In the genomic region with DNA sequence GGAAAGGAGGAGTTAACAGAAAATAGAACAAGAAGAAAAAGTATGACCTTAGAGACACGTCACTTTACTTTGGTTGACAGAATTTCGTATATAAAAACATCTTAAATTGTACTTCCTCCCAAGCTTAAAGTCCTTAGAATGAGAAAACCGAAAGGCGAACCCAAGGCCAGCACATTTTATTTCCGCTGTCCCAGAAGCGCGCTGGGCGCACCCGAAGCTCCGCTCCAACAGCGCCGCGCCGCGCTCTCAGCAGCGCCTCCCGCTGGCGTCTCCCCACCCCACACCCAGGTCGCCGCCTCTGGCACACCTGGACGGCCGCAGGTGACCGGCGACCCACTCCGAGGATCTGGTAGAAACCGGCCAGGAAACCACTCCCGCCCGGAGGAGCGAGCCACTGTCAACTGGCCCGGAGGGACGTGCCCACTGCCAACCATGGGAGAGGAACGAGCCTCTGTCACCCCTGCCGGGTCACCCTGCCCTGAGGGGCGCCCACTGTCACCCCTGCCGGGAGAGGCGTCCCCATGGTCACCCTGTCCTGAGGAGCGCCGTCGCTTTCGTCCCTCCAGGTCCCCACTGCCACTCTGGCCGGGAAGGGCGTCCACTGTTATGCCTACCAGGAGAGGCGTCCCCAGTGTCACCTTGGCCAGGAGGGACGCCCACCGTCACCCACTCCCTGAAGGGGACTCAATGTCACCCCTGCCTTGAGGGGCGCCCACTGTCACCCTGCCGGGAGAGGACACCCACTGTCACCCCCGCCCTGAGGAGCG, we compare ENCODE assay signal across 8 cellular contexts. TPM values are rescaled to one million over a fixed set of nuclear protein-coding genes. Genes with fewer than 3 reads are reported as not detected.
DNase-seq lines count a peak whose midpoint lies in the region; ATAC-seq and TF ChIP-seq lines count a peak whose summit lies in the region.

No MANE protein-coding gene starts in this region.

- peak overlapping the region; percentile 59 for H3K27ac ChIP-seq in CD4-positive, alpha-beta T cell (ENCODE audit: low read depth, low read length)

- peak; percentile 35 to 68 (median 54) for DNase-seq in CD4-positive, alpha-beta T cell
- DNase-seq in NT2/D1 (ENCODE audit: low read depth, low spot score) (no peak), activated T-cell treated with anti-CD3 and anti-CD28 coated beads for 48 hours (ENCODE audit: low read depth) (peak; percentile 74), fibroblast of gingiva (ENCODE audit: low read depth) (peak; percentile 28)
- peak; percentile 79 for DNase-seq in stimulated activated naive CD8-positive, alpha-beta T cell treated with anti-CD3 and anti-CD28 coated beads, Interleukin-15, amount 100 ng/mL, for 72 hours

- peak overlapping the region; percentile 71 for H3K4me3 ChIP-seq in NT2/D1 (ENCODE audit: insufficient read length, low read depth)

- no peaks in the 10 kb centered on the region for H3K9me3 ChIP-seq in CD4-positive, alpha-beta T cell (ENCODE audit: control insufficient read depth, low read length)
- H3K9me3 ChIP-seq in NT2/D1 (ENCODE audit: insufficient read depth, low read length) = no peaks in the 10 kb centered on the region

- POLR2A ChIA-PET in CD4-positive, alpha-beta T cell (lab: Charles Lee) = interaction anchor here (0.6 to 1.4 kb wide), 10 partner anchors 9 to 246 kb away, joined by 3 to 8 read pairs (median 3); partner anchors contain the start of genes RPS6KA2 and SFT2D1

- intact Hi-C loops in CD4-positive, alpha-beta T cell (cut with DNase I, micrococcal nuclease) = loop anchor here (1.0 to 5.0 kb wide), 8 partner anchors 35 to 615 kb away; partner anchors contain the start of genes CEP43 (in 1 of the 2), RPS6KA2 (in 1 of the 2) and SFT2D1 (in 1 of the 2)

- peaks cover 8% of the 10 kb centered on the region for H3K36me3 Mint-ChIP-seq in CD4-positive, alpha-beta T cell (ENCODE audit: low read depth)
- H3K36me3 Mint-ChIP-seq in nephron (ENCODE audit: low read depth) = no peaks in the 10 kb centered on the region

- CTCF ChIA-PET in CD4-positive, alpha-beta T cell (lab: Charles Lee) = interaction anchor here (0.6 to 2.1 kb wide), 12 partner anchors 10 to 245 kb away, joined by 3 to 11 read pairs (median 4); partner anchors contain the start of gene RPS6KA2

- peak overlapping the region; percentile 88 for H3K27ac Mint-ChIP-seq in CD4-positive, alpha-beta T cell
- peak overlapping the region; percentile 20 to 82 (median 76) for H3K27ac Mint-ChIP-seq in nephron
- H3K27ac Mint-ChIP-seq in stimulated activated naive CD8-positive, alpha-beta T cell treated with anti-CD3 and anti-CD28 coated beads, Interleukin-15, amount 100 ng/mL, for 72 hours = peak overlapping the region; percentile 35 to 88

- H3K9me3 Mint-ChIP-seq in CD4-positive, alpha-beta T cell = no peaks in the 10 kb centered on the region
- H3K9me3 Mint-ChIP-seq in nephron = no peaks in the 10 kb centered on the region
- H3K9me3 Mint-ChIP-seq in stimulated activated naive CD8-positive, alpha-beta T cell treated with anti-CD3 and anti-CD28 coated beads, Interleukin-15, amount 100 ng/mL, for 72 hours = no peaks in the 10 kb centered on the region

- TF ChIP-seq CTCF in CD4-positive, alpha-beta T cell (IDR thresholded peaks at IDR 0.05) = peak; percentile 80
- TF ChIP-seq CTCF in nephron (IDR thresholded peaks at IDR 0.05; ENCODE audit: unreplicated experiment in 3 of 3) = peak; percentile 73 to 88 (median 75)

- H3K4me3 Mint-ChIP-seq in CD4-positive, alpha-beta T cell = peak overlapping the region; percentile 98
- peak overlapping the region; percentile 92 to 97 (median 94) for H3K4me3 Mint-ChIP-seq in nephron
- peak overlapping the region; percentile 88 to 94 for H3K4me3 Mint-ChIP-seq in stimulated activated naive CD8-positive, alpha-beta T cell treated with anti-CD3 and anti-CD28 coated beads, Interleukin-15, amount 100 ng/mL, for 72 hours

- peaks cover 14% of the 10 kb centered on the region for H3K4me1 Mint-ChIP-seq in CD4-positive, alpha-beta T cell (ENCODE audit: low read depth)
- peaks cover 10% of the 10 kb centered on the region for H3K4me1 Mint-ChIP-seq in nephron
- peaks cover 12% of the 10 kb centered on the region for H3K4me1 Mint-ChIP-seq in stimulated activated naive CD8-positive, alpha-beta T cell treated with anti-CD3 and anti-CD28 coated beads, Interleukin-15, amount 100 ng/mL, for 72 hours

- H3K36me3 ChIP-seq in NT2/D1 (ENCODE audit: insufficient read depth, insufficient read length, low read length) = no peaks in the 10 kb centered on the region

- no peaks in the 10 kb centered on the region for H3K4me1 ChIP-seq in NT2/D1 (ENCODE audit: insufficient read depth, insufficient read length)

- no peaks in the 10 kb centered on the region for H3K27me3 ChIP-seq in CD4-positive, alpha-beta T cell (ENCODE audit: control insufficient read depth, insufficient read depth, low read length)
- no peaks in the 10 kb centered on the region for H3K27me3 ChIP-seq in NT2/D1 (ENCODE audit: insufficient read depth, insufficient read length)

- ATAC-seq in CD4-positive, alpha-beta T cell (ENCODE audit: poor library complexity) = peak; percentile 33
- ATAC-seq in GM19328 (IDR thresholded peaks at IDR 0.05; ENCODE audit: unreplicated experiment) = peak; percentile 42
- ATAC-seq in HG03457 (IDR thresholded peaks at IDR 0.05; ENCODE audit: unreplicated experiment) = peak; percentile 39
- peak; percentile 58 for ATAC-seq in stimulated activated naive CD8-positive, alpha-beta T cell treated with anti-CD3 and anti-CD28 coated beads, Interleukin-15, amount 100 ng/mL, for 72 hours

- H3K9ac ChIP-seq in NT2/D1 (ENCODE audit: insufficient read length, low read depth) = peak overlapping the region; percentile 62

- no peaks in the 10 kb centered on the region for H3K27me3 Mint-ChIP-seq in CD4-positive, alpha-beta T cell
- no peaks in the 10 kb centered on the region for H3K27me3 Mint-ChIP-seq in nephron (ENCODE audit: low read depth)
- H3K27me3 Mint-ChIP-seq in stimulated activated naive CD8-positive, alpha-beta T cell treated with anti-CD3 and anti-CD28 coated beads, Interleukin-15, amount 100 ng/mL, for 72 hours = no peaks in the 10 kb centered on the region

RNA-seq across cellular contexts. Expression of gene MPC1, which starts 0.8 kb away (rescaled TPM):
- total RNA-seq in CD4-positive, alpha-beta T cell = 10 to 100 TPM; 17.4 to 19.3 TPM

RNA-seq across cellular contexts. Expression of gene SFT2D1, which starts 39.6 kb away (rescaled TPM):
- total RNA-seq in CD4-positive, alpha-beta T cell = 10 to 100 TPM; 10.4 to 12.5 TPM
